26 cellular contexts compared by ENCODE assay signal in genomic region chr16:89080251-89080853, GRCh38.
"Had no signal": no experiment of that assay in that cellular context is flagged by ENCODE, and none has a peak within 500 bp of the region (broad histone marks: within the 10 kb centered on the region; RNA-seq: fewer than 3 reads in every experiment).

No MANE protein-coding gene starts in this region.

- H3K36me3 Mint-ChIP-seq: activated CD4-positive, alpha-beta memory T cell treated with anti-CD3 and anti-CD28 coated beads for 36 hours; activated naive CD4-positive, alpha-beta T cell treated with anti-CD3 and anti-CD28 coated beads, Interleukin-2, amount 50 U/mL, for 72 hours; T-cell had no signal

- H3K27ac ChIP-seq: breast epithelium, SK-N-MC had no signal

- H3K9me3 ChIP-seq: breast epithelium had no signal

- H3K4me3 ChIP-seq: breast epithelium, SK-N-MC had no signal

- H3K27ac Mint-ChIP-seq: activated B cell treated with CpG ODN at 0.5 μM for 24 hours; activated CD4-positive, alpha-beta memory T cell treated with anti-CD3 and anti-CD28 coated beads for 36 hours; activated CD4-positive, alpha-beta T cell treated with anti-CD3 and anti-CD28 coated beads, Interleukin-2, amount 10 ng/mL, durations not matched to agents 24 days and 14 days; activated naive CD8-positive, alpha-beta T cell treated with anti-CD3 and anti-CD28 coated beads, Interleukin-2, amount 50 U/mL, for 24 hours; T-cell had no signal

- H3K4me1 Mint-ChIP-seq: activated CD4-positive, alpha-beta T cell treated with anti-CD3 and anti-CD28 coated beads, Interleukin-2, amount 10 ng/mL, durations not matched to agents 24 days and 14 days had no signal

- H3K4me3 Mint-ChIP-seq: activated B cell treated with CpG ODN at 0.5 μM for 24 hours; activated CD4-positive, alpha-beta memory T cell treated with anti-CD3 and anti-CD28 coated beads for 36 hours; activated CD4-positive, alpha-beta T cell treated with anti-CD3 and anti-CD28 coated beads, Interleukin-2, amount 10 ng/mL, durations not matched to agents 24 days and 14 days; activated naive CD8-positive, alpha-beta T cell treated with anti-CD3 and anti-CD28 coated beads, Interleukin-2, amount 50 U/mL, for 24 hours; activated T-cell treated with anti-CD3 and anti-CD28 coated beads, Interleukin-2, amount 50 U/mL, for 4 hours; T-cell had no signal

- H3K4me1 ChIP-seq: breast epithelium had no signal

- DNase-seq: activated B cell treated with CpG ODN at 0.5 μM for 24 hours; activated CD4-positive, alpha-beta memory T cell treated with anti-CD3 and anti-CD28 coated beads for 36 hours; activated CD4-positive, alpha-beta T cell treated with anti-CD3 and anti-CD28 coated beads for 1 hour; activated CD4-positive, alpha-beta T cell treated with anti-CD3 and anti-CD28 coated beads, Interleukin-2, amount 10 ng/mL, durations not matched to agents 24 days and 14 days; activated CD8-positive, alpha-beta memory T cell treated with anti-CD3 and anti-CD28 coated beads for 24 hours; activated effector memory CD4-positive, alpha-beta T cell treated with anti-CD3 and anti-CD28 coated beads, Interleukin-2, amount 50 U/mL, for 16 hours; activated naive CD4-positive, alpha-beta T cell treated with Interleukin-2 at 50 U/mL for 16 hours; activated naive CD8-positive, alpha-beta T cell treated with anti-CD3 and anti-CD28 coated beads, Interleukin-2, amount 50 U/mL, for 24 hours; activated T-cell treated with anti-CD3 and anti-CD28 coated beads, Interleukin-2, amount 50 U/mL, for 4 hours; amygdala; caudate nucleus; Karpas-422; NCI-H1048; NCI-H146; NCI-H2029; NCI-H2227 treated with DMSO at 0.1 percent for 48 hours; NCI-H446 treated with DMSO at 0.1 percent for 48 hours; NCI-H524 treated with DMSO at 0.1 percent for 48 hours; NCI-H748 treated with DMSO at 0.1 percent for 48 hours; T-cell; T-helper 2 cell; T1000 had no signal

- ATAC-seq: activated naive CD4-positive, alpha-beta T cell treated with anti-CD3 and anti-CD28 coated beads, Interleukin-2, amount 50 U/mL, for 72 hours; activated naive CD8-positive, alpha-beta T cell treated with anti-CD3 and anti-CD28 coated beads, Interleukin-2, amount 50 U/mL, for 24 hours; activated T-cell treated with anti-CD3 and anti-CD28 coated beads, Interleukin-2, amount 50 U/mL, for 4 hours; T-cell had no signal

- H3K27me3 Mint-ChIP-seq: activated B cell treated with CpG ODN at 0.5 μM for 24 hours; activated CD4-positive, alpha-beta memory T cell treated with anti-CD3 and anti-CD28 coated beads for 36 hours; activated CD4-positive, alpha-beta T cell treated with anti-CD3 and anti-CD28 coated beads, Interleukin-2, amount 10 ng/mL, durations not matched to agents 24 days and 14 days; activated naive CD8-positive, alpha-beta T cell treated with anti-CD3 and anti-CD28 coated beads, Interleukin-2, amount 50 U/mL, for 24 hours; T-cell had no signal

- H3K36me3 ChIP-seq: breast epithelium had no signal

- H3K9me3 Mint-ChIP-seq: activated B cell treated with CpG ODN at 0.5 μM for 24 hours; activated T-cell treated with anti-CD3 and anti-CD28 coated beads, Interleukin-2, amount 50 U/mL, for 4 hours; T-cell had no signal

- FAIRE-seq: TTC549 had no signal
